ENCODE assay signal across 8 cellular contexts in the genomic region with DNA sequence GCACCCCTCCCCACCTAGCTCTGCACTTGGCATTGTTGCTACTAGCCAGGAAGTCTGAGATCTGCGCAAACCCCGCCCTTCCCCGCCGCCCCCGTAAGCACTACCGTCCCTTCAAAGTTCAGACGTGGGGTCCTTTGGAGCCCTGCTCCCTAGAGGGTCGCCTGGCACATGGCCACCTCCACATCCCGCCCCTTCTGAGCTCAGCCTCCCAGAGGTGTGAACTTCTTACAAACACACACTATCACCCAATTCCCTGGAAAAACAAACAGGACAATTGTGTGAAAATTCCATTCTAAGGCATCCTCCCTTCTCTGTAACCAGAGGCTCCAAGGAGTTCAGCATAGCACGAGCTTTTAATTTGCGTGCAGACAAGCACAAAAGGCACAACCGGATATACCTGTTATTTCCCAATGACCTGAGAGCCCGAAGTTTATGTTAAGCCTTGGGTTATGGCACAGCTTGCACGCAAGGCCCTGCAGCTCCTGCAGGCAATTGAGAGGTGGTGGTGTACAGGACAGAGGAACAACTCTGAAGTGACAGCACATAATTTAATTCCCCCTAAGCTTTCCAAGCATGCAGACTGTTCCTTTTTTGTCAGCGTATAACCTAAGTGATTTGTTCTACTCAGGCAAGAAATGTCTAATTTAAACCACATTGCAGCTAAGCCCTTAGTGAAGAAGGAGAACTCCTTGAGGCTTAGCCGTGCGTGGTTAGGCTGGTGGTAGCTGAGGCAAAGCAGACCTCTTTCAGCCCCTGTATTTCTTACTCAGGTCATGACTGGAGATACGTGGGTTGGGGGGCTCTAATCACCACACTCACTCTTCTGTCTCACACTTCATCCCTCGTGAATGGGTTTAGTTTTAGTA. TPM values are rescaled to one million over a fixed set of nuclear protein-coding genes. Genes with fewer than 3 reads are reported as not detected.
DNase-seq lines count a peak whose midpoint lies in the region; ATAC-seq and TF ChIP-seq lines count a peak whose summit lies in the region.

No MANE protein-coding gene starts in this region.

- H3K27me3 ChIP-seq in brain microvascular endothelial cell (replicated peaks): no peaks in the 10 kb centered on the region
- H3K27me3 ChIP-seq in osteoblast (ENCODE audit: insufficient read depth, low read length): no peaks in the 10 kb centered on the region
- peaks cover 39% of the 10 kb centered on the region for H3K27me3 ChIP-seq in H7 (ENCODE audit: control insufficient read depth, insufficient read depth, low read length)

- H3K27ac ChIP-seq in brain microvascular endothelial cell (peak overlapping the region; percentile 36), osteoblast (ENCODE audit: low read depth, low read length) (peak overlapping the region; percentile 93)

- H3K36me3 ChIP-seq in brain microvascular endothelial cell (replicated peaks) (no peaks in the 10 kb centered on the region), osteoblast (ENCODE audit: insufficient read depth, low read length) (no peaks in the 10 kb centered on the region), H7 (replicated peaks; ENCODE audit: control insufficient read depth, insufficient read depth, low read length) (no peaks in the 10 kb centered on the region)

- in situ Hi-C loops in brain microvascular endothelial cell (cut with HindIII; ENCODE audit: low pct_ligation_motif_present, low sequenced_read_pairs): no loop called here

- H2AFZ ChIP-seq in osteoblast (ENCODE audit: low read length): peak overlapping the region; percentile 5

- H4K20me1 ChIP-seq in osteoblast (ENCODE audit: insufficient read depth, low read length): no peaks in the 10 kb centered on the region

- H3K4me1 ChIP-seq in osteoblast (ENCODE audit: insufficient read depth, low read length): peaks cover 58% of the 10 kb centered on the region

- no peak overlapping the region for H3K4me3 ChIP-seq in brain microvascular endothelial cell (ENCODE audit: low read depth, low read length)
- no peak overlapping the region for H3K4me3 ChIP-seq in osteoblast (ENCODE audit: insufficient read depth, low read length)
- H3K4me3 ChIP-seq in H7 (ENCODE audit: insufficient read depth, low read depth, low read length): no peak overlapping the region

- no peaks in the 10 kb centered on the region for H3K9me3 ChIP-seq in osteoblast (ENCODE audit: low read depth, low read length)

- no peaks in the 10 kb centered on the region for H3K79me2 ChIP-seq in osteoblast (ENCODE audit: insufficient read depth, low read length)

- peak; percentile 67 for ATAC-seq in GM18868 (IDR thresholded peaks at IDR 0.05; ENCODE audit: unreplicated experiment)

- no peak for TF ChIP-seq CTCF in brain microvascular endothelial cell (IDR thresholded peaks at IDR 0.05; ENCODE audit: low read depth, low read length, missing control alignments)
- no peak for TF ChIP-seq CTCF in osteoblast (IDR thresholded peaks at IDR 0.05; ENCODE audit: extremely low read depth, low read depth, low read length)

- H3K4me2 ChIP-seq in osteoblast (ENCODE audit: insufficient read depth, low read length): peak overlapping the region; percentile 2

- DNase-seq in HPDE6-E6E7 (ENCODE audit: extremely low spot score): peak; percentile 79
- DNase-seq in brain microvascular endothelial cell: no peak
- no peak for DNase-seq in osteoblast (ENCODE audit: insufficient read length, low spot score, missing footprints)
- DNase-seq in stimulated activated CD4-positive, alpha-beta T cell treated with anti-CD3 and anti-CD28 coated beads, Interleukin-4, amount 100 ng/mL, for 24 hours: no peak
- DNase-seq in T-helper 9 cell: no peak
- DNase-seq in H7: no peak
- DNase-seq in activated CD4-positive, alpha-beta T cell treated with anti-CD3 and anti-CD28 coated beads for 4 hours: no peak

RNA-seq across cellular contexts. Expression of a gene that starts 20.3 kb away (rescaled TPM):
- total RNA-seq in osteoblast: 827 and 849 TPM in 2 replicates
- total RNA-seq in H7 (2014; rRNA removed; shearing (Covaris generic)): 7.3 and 9.2 TPM in 2 replicates

Comparison
In these comparisons a context has a peak if more than half of its experiments do, and no peak if none do; other contexts are left out.
1. RNA of a gene that starts 20.3 kb away (total RNA-seq): 827 to 849 TPM in osteoblast; 7.3 to 9.2 TPM in H7; every median in the first group is over 10 times any median in the second.